Comparison of ENCODE assay signal across 8 cellular contexts in the genomic region with DNA sequence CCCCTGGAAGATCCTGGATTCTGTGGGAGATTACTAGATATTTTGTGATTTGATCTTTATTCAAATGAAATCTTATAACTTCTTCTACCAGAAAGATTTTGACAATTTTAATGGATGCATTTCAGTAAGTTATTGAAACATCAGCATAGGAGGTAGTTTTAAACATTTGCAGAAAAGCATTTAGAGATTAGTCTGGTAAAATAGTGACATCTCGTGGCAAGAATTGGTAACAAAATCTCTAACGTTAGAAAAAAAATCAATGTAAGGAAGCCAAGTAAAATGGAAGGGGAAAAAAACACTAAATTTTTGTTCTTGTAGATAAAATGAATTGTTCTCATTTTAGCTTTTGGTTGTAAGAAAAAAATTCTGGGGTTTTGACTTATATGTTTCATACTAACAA.
A peak's percentile ranks its signal among the peaks of the same experiment; 100 is the strongest.
DNase-seq lines count a peak whose midpoint lies in the region; ATAC-seq, FAIRE-seq and TF ChIP-seq lines count a peak whose summit lies in the region.

No MANE protein-coding gene starts in this region.

- H3K36me3 ChIP-seq in endodermal cell (ENCODE audit: control insufficient read depth, insufficient read depth, low read length) (no peaks in the 10 kb centered on the region), small intestine (ENCODE audit: control insufficient read depth in 2 of 2, insufficient read depth in 2 of 2, low read length in 2 of 2) (no peaks in the 10 kb centered on the region), WERI-Rb-1 (no peaks in the 10 kb centered on the region)

- FAIRE-seq in small intestine (lab: Jason Lieb, UNC): peak; percentile 91

- H3K27ac Mint-ChIP-seq in endodermal cell: no peak overlapping the region

- peak; percentile 64 for DNase-seq in NCI-H510A treated with DMSO at 0.1 percent for 48 hours (lab: John Stamatoyannopoulos, UW)
- no peak for DNase-seq in NCI-H510A (lab: John Stamatoyannopoulos, UW)
- peak; percentile 34 for DNase-seq in NCI-H345 treated with DMSO at 0.1 percent for 48 hours (lab: John Stamatoyannopoulos, UW; ENCODE audit: unreplicated experiment)
- DNase-seq in endodermal cell: no peak
- peak; percentile 13 for DNase-seq in small intestine
- no peak for DNase-seq in WERI-Rb-1
- no peak for DNase-seq in GM19240 (ENCODE audit: insufficient read length, low spot score)

- H3K27ac ChIP-seq in endodermal cell (ENCODE audit: low read depth, low read length) (no peak overlapping the region), small intestine (ENCODE audit: low read depth in 1 of 2, low read length in 1 of 2) (no peak overlapping the region), WERI-Rb-1 (no peak overlapping the region)

- H3K27me3 ChIP-seq in endodermal cell (ENCODE audit: control insufficient read depth, insufficient read depth, low read length, poor library complexity, severe bottlenecking) (no peaks in the 10 kb centered on the region), small intestine (ENCODE audit: control insufficient read depth in 2 of 2, insufficient read depth in 2 of 2, low read length in 2 of 2) (no peaks in the 10 kb centered on the region), WERI-Rb-1 (ENCODE audit: insufficient read depth, low read depth, severe bottlenecking) (peaks cover 11% of the 10 kb centered on the region)

- H3K4me3 ChIP-seq in endodermal cell (ENCODE audit: low read length): no peak overlapping the region
- no peak overlapping the region for H3K4me3 ChIP-seq in small intestine (ENCODE audit: low read depth in 1 of 2, low read length in 2 of 2)
- no peak overlapping the region for H3K4me3 ChIP-seq in WERI-Rb-1 (ENCODE audit: low read depth, low read length)

- 3% methylated on average over 2 of the region's 2 CpGs; no CpG with 5 or more reads in 1 of the 2 experiments for WGBS in endodermal cell (ENCODE audit: insufficient coverage in 1 of 2, insufficient read length in 1 of 2), 2 experiments
- 0% methylated on average over 2 of the region's 2 CpGs for WGBS in small intestine, 3 donors

- H3K4me1 Mint-ChIP-seq in endodermal cell: peaks cover 20% of the 10 kb centered on the region

- H3K27me3 Mint-ChIP-seq in endodermal cell (ENCODE audit: insufficient read depth): no peaks in the 10 kb centered on the region

- H3K4me1 ChIP-seq in endodermal cell (ENCODE audit: control insufficient read depth, insufficient read depth, low read length) (no peaks in the 10 kb centered on the region), small intestine (ENCODE audit: control insufficient read depth in 2 of 2, insufficient read depth in 1 of 2, low read depth in 1 of 2, low read length in 1 of 2) (no peaks in the 10 kb centered on the region)

- no peak overlapping the region for H3K4me3 Mint-ChIP-seq in endodermal cell

- TF ChIP-seq CTCF in endodermal cell (conservative IDR thresholded peaks at IDR 0.05) (peak; percentile 85), WERI-Rb-1 (IDR thresholded peaks at IDR 0.05; ENCODE audit: low read depth, low read length) (no peak)

- ATAC-seq in HG03521 (IDR thresholded peaks at IDR 0.05; ENCODE audit: unreplicated experiment): no peak

- H3K9me3 Mint-ChIP-seq in endodermal cell: no peaks in the 10 kb centered on the region

- H3K9me3 ChIP-seq in endodermal cell (ENCODE audit: control insufficient read depth, low read length) (no peaks in the 10 kb centered on the region), small intestine (ENCODE audit: control insufficient read depth, low read depth) (no peaks in the 10 kb centered on the region), WERI-Rb-1 (ENCODE audit: severe bottlenecking) (no peaks in the 10 kb centered on the region)

- no peaks in the 10 kb centered on the region for H3K36me3 Mint-ChIP-seq in endodermal cell (ENCODE audit: low read depth)

- H3K9ac ChIP-seq in endodermal cell (ENCODE audit: extremely low read depth, low read length, poor library complexity, severe bottlenecking): no peak overlapping the region

Comparison
In these comparisons a context has a peak if more than half of its experiments do, and no peak if none do; other contexts are left out.
1. DNase-seq: peak in NCI-H510A treated with DMSO at 0.1 percent for 48 hours (single experiment), NCI-H345 treated with DMSO at 0.1 percent for 48 hours (single experiment) and small intestine (single experiment); none in NCI-H510A (single experiment), endodermal cell (single experiment), WERI-Rb-1 (single experiment) and GM19240 (single experiment).